ENCODE assay signal across 28 cellular contexts in the genomic region with DNA sequence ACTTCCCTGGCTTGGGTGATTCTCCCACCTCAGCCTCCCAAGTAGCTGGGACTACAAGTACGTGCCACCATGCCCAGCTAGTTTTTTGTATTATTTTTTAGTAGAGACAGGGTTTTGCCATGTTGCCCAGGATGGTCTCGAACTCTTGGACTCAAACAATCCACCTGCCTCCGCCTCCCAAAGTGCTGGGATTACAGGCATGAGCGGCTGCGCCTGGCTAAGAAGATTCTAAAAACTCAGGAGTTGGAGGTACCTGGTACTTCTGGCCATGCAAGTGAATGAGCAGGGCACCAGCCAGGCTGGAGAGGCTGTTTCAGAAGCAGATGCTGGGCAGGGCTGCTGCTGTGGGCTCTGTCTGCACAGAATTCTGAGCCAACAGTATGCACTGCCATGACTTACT.
"Had no signal": no experiment of that assay in that cellular context is flagged by ENCODE, and none has a peak within 500 bp of the region (broad histone marks: within the 10 kb centered on the region; RNA-seq: fewer than 3 reads in every experiment).

No MANE protein-coding gene starts in this region.

- H3K27me3 Mint-ChIP-seq: activated CD4-positive, alpha-beta memory T cell treated with anti-CD3 and anti-CD28 coated beads for 36 hours; activated CD4-positive, alpha-beta T cell treated with anti-CD3 and anti-CD28 coated beads, Interleukin-2, amount 10 ng/mL, durations not matched to agents 24 days and 14 days; activated naive CD4-positive, alpha-beta T cell treated with anti-CD3 and anti-CD28 coated beads, Interleukin-2, amount 50 U/mL, for 24 hours; activated naive CD8-positive, alpha-beta T cell treated with anti-CD3 and anti-CD28 coated beads, Interleukin-2, amount 50 U/mL, for 24 hours; effector memory CD8-positive, alpha-beta T cell; stimulated activated memory B cell treated with anti-CD40 and anti-IgM and Interleukin-4, amounts not matched to agents 10 μg/mL and 1 μg/mL and 100 μg/mL, for 72 hours; T-helper 17 cell had no signal

- H3K9me3 Mint-ChIP-seq: activated CD4-positive, alpha-beta memory T cell treated with anti-CD3 and anti-CD28 coated beads for 36 hours; activated naive CD4-positive, alpha-beta T cell treated with anti-CD3 and anti-CD28 coated beads, Interleukin-2, amount 50 U/mL, for 24 hours; activated naive CD8-positive, alpha-beta T cell treated with anti-CD3 and anti-CD28 coated beads, Interleukin-2, amount 50 U/mL, for 24 hours; effector memory CD8-positive, alpha-beta T cell; nephron had no signal

- H3K27ac Mint-ChIP-seq: activated CD4-positive, alpha-beta memory T cell treated with anti-CD3 and anti-CD28 coated beads for 36 hours; activated CD4-positive, alpha-beta T cell treated with anti-CD3 and anti-CD28 coated beads, Interleukin-2, amount 10 ng/mL, durations not matched to agents 24 days and 14 days; activated naive CD4-positive, alpha-beta T cell treated with anti-CD3 and anti-CD28 coated beads, Interleukin-2, amount 50 U/mL, for 24 hours; activated naive CD8-positive, alpha-beta T cell treated with anti-CD3 and anti-CD28 coated beads, Interleukin-2, amount 50 U/mL, for 24 hours; nephron; stimulated activated memory B cell treated with anti-CD40 and anti-IgM and Interleukin-4, amounts not matched to agents 10 μg/mL and 1 μg/mL and 100 μg/mL, for 72 hours had no signal

- H3K4me3 ChIP-seq: body of pancreas, colonic mucosa, dorsolateral prefrontal cortex, gastrocnemius medialis, left ventricle myocardium inferior, lung, ovary, prostate gland, sigmoid colon, stomach, thyroid gland had no signal

- H3K9me3 ChIP-seq: body of pancreas, colonic mucosa, gastrocnemius medialis, left ventricle myocardium inferior, neutrophil, ovary, prostate gland, sigmoid colon, stomach, thyroid gland had no signal

- H3K27ac ChIP-seq: body of pancreas, colonic mucosa, dorsolateral prefrontal cortex, gastrocnemius medialis, left ventricle myocardium inferior, neutrophil, ovary, prostate gland, sigmoid colon, stomach, thyroid gland had no signal

- ATAC-seq: activated naive CD8-positive, alpha-beta T cell treated with anti-CD3 and anti-CD28 coated beads, Interleukin-2, amount 50 U/mL, for 24 hours; body of pancreas; effector memory CD8-positive, alpha-beta T cell; gastrocnemius medialis; stimulated activated memory B cell treated with anti-CD40 and anti-IgM and Interleukin-4, amounts not matched to agents 10 μg/mL and 1 μg/mL and 100 μg/mL, for 72 hours; T-helper 17 cell had no signal

- H3K27me3 ChIP-seq: body of pancreas, colonic mucosa, dorsolateral prefrontal cortex, gastrocnemius medialis, ovary, sigmoid colon, thyroid gland had no signal

- H3K36me3 ChIP-seq: colonic mucosa, ovary, prostate gland had no signal

- DNase-seq: activated CD4-positive, alpha-beta memory T cell treated with anti-CD3 and anti-CD28 coated beads for 36 hours; activated CD4-positive, alpha-beta T cell treated with anti-CD3 and anti-CD28 coated beads, Interleukin-2, amount 10 ng/mL, durations not matched to agents 24 days and 14 days; activated effector memory CD4-positive, alpha-beta T cell treated with Interleukin-2 at 50 U/mL for 16 hours; activated naive CD8-positive, alpha-beta T cell treated with anti-CD3 and anti-CD28 coated beads, Interleukin-2, amount 50 U/mL, for 24 hours; colonic mucosa; effector memory CD8-positive, alpha-beta T cell; erythroblast; gastrocnemius medialis; glutamatergic neuron; left ventricle myocardium inferior; mesendoderm; retina; sigmoid colon; small intestine; stimulated activated CD4-positive, alpha-beta T cell treated with anti-CD3 and anti-CD28 coated beads, Interleukin-4, amount 100 ng/mL, for 24 hours; stomach; T-helper 17 cell; T1000 had no signal

- H3K4me3 Mint-ChIP-seq: activated CD4-positive, alpha-beta memory T cell treated with anti-CD3 and anti-CD28 coated beads for 36 hours; activated CD4-positive, alpha-beta T cell treated with anti-CD3 and anti-CD28 coated beads, Interleukin-2, amount 10 ng/mL, durations not matched to agents 24 days and 14 days; activated naive CD4-positive, alpha-beta T cell treated with anti-CD3 and anti-CD28 coated beads, Interleukin-2, amount 50 U/mL, for 24 hours; activated naive CD8-positive, alpha-beta T cell treated with anti-CD3 and anti-CD28 coated beads, Interleukin-2, amount 50 U/mL, for 24 hours; effector memory CD8-positive, alpha-beta T cell; stimulated activated memory B cell treated with anti-CD40 and anti-IgM and Interleukin-4, amounts not matched to agents 10 μg/mL and 1 μg/mL and 100 μg/mL, for 72 hours; T-helper 17 cell had no signal
